Comparison of ENCODE assay signal across 1 cellular context in the genomic region with DNA sequence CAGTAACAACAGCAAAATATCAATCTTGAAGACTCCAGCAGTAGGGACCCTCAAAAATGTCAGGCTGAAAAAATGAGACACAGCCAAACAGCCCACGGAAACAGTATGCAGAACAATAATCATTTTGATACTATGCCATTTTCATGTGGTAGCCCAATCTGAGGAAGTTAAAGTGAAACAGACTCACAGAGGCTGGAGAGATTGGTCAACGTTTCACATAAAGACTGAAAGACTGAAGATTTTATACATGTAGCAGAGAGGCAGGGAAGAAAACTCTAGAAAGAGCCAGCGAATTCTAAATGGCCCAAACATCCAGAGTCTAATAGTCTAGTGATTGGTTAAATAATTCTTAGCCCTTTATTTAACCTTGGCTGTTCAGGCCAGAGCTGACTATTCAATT.
TF ChIP-seq lines count a peak whose summit lies in the region.

No MANE protein-coding gene starts in this region.

TF ChIP-seq in HepG2, 621 proteins besides CTCF, POLR2A, EP300 and RAD21:
- no peak for TF ChIP-seq ZNF792 (CRISPR knock-in tag; IDR thresholded peaks at IDR 0.05)
- TF ChIP-seq YEATS4 (CRISPR knock-in tag; IDR thresholded peaks at IDR 0.05; ENCODE audit: borderline replicate concordance): no peak
- no peak for TF ChIP-seq ZEB1 (IDR thresholded peaks at IDR 0.05; ENCODE audit: insufficient replicate concordance, low read depth)
- no peak for TF ChIP-seq SETDB1 (CRISPR knock-in tag; IDR thresholded peaks at IDR 0.05; ENCODE audit: borderline replicate concordance)
- no peak for TF ChIP-seq MYC (CRISPR knock-in tag; IDR thresholded peaks at IDR 0.05; ENCODE audit: borderline replicate concordance)
- no peak for TF ChIP-seq NFIC (IDR thresholded peaks at IDR 0.05; ENCODE audit: low read length)
- TF ChIP-seq MEIS1 (CRISPR knock-in tag; IDR thresholded peaks at IDR 0.05; ENCODE audit: borderline replicate concordance): no peak
- no peak for TF ChIP-seq ZNF547 (CRISPR knock-in tag; IDR thresholded peaks at IDR 0.05)
- TF ChIP-seq, protein P1, sequence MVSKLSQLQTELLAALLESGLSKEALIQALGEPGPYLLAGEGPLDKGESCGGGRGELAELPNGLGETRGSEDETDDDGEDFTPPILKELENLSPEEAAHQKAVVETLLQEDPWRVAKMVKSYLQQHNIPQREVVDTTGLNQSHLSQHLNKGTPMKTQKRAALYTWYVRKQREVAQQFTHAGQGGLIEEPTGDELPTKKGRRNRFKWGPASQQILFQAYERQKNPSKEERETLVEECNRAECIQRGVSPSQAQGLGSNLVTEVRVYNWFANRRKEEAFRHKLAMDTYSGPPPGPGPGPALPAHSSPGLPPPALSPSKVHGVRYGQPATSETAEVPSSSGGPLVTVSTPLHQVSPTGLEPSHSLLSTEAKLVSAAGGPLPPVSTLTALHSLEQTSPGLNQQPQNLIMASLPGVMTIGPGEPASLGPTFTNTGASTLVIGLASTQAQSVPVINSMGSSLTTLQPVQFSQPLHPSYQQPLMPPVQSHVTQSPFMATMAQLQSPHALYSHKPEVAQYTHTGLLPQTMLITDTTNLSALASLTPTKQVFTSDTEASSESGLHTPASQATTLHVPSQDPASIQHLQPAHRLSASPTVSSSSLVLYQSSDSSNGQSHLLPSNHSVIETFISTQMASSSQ (IDR thresholded peaks at IDR 0.05; ENCODE audit: low read depth): no peak
- TF ChIP-seq, protein P1 (CRISPR knock-in tag; IDR thresholded peaks at IDR 0.05; ENCODE audit: borderline replicate concordance): no peak
- TF ChIP-seq ZNF567 (CRISPR knock-in tag; IDR thresholded peaks at IDR 0.05; ENCODE audit: borderline replicate concordance): no peak
- TF ChIP-seq PLSCR1 (CRISPR knock-in tag; IDR thresholded peaks at IDR 0.05; ENCODE audit: borderline replicate concordance): no peak
- TF ChIP-seq ZNF430 (CRISPR knock-in tag; IDR thresholded peaks at IDR 0.05): no peak
- TF ChIP-seq ZNF891 (CRISPR knock-in tag; IDR thresholded peaks at IDR 0.05): no peak
- no peak for TF ChIP-seq MAX (IDR thresholded peaks at IDR 0.05)
- no peak for TF ChIP-seq ZNF333 (CRISPR knock-in tag; IDR thresholded peaks at IDR 0.05; ENCODE audit: borderline replicate concordance)
- TF ChIP-seq, protein P2, sequence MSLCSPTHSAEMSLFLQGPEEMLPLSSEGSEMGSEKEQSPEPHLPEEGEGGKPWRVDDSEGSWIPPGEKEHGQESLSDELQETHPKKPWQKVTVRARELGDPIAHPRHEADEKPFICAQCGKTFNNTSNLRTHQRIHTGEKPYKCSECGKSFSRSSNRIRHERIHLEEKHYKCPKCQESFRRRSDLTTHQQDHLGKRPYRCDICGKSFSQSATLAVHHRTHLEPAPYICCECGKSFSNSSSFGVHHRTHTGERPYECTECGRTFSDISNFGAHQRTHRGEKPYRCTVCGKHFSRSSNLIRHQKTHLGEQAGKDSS (CRISPR knock-in tag; IDR thresholded peaks at IDR 0.05; ENCODE audit: borderline replicate concordance, low read depth): no peak
- TF ChIP-seq JDP2 (CRISPR knock-in tag; IDR thresholded peaks at IDR 0.05; ENCODE audit: borderline replicate concordance): no peak
- TF ChIP-seq AGO1 (IDR thresholded peaks at IDR 0.05; ENCODE audit: low read depth, low read length, poor library complexity, severe bottlenecking): no peak
- no peak for TF ChIP-seq SP5 (CRISPR knock-in tag; IDR thresholded peaks at IDR 0.05; ENCODE audit: borderline replicate concordance, low read depth)
TF ChIP-seq in HepG2: peak in this region for 0.
